In genomic region chr1:182614796-182615451, GRCh38 we compare ENCODE assay signal across 8 cellular contexts. TPM values are rescaled to one million over a fixed set of nuclear protein-coding genes. Genes with fewer than 3 reads are reported as not detected.
DNase-seq lines count a peak whose midpoint lies in the region; ATAC-seq, FAIRE-seq and TF ChIP-seq lines count a peak whose summit lies in the region.

No MANE protein-coding gene starts in this region.

- DNase-seq in Caki2 (ENCODE audit: low read depth) (peak; percentile 41), SKM-1 treated with dmso at 0.1 percent for 144 hours (lab: John Stamatoyannopoulos, UW; ENCODE audit: unreplicated experiment) (peak; percentile 82), amygdala (lab: John Stamatoyannopoulos, UW) (peak in 51 of 56 donors; percentile 22 to 78 (median 60)), left ventricle myocardium inferior (peak; percentile 84), posterior vena cava (ENCODE audit: low spot score) (peak; percentile 95), D721Med (ENCODE audit: insufficient read length, low spot score) (no peak)

- peak overlapping the region; percentile 71 for H3K4me3 ChIP-seq in left ventricle myocardium inferior

- intact Hi-C loops in left ventricle myocardium inferior (cut with micrococcal nuclease) = no loop called here
- intact Hi-C loops in posterior vena cava (cut with DNase I) = no loop called here

- H3K4me1 ChIP-seq in left ventricle myocardium inferior = peaks cover 37% of the 10 kb centered on the region

- H3K27me3 ChIP-seq in left ventricle myocardium inferior (ENCODE audit: low read depth) = no peaks in the 10 kb centered on the region

- in situ Hi-C loops in Caki2 (cut with HindIII; ENCODE audit: low pct_unique_long_range_greater_than_20kb, low sequenced_read_pairs) = no loop called here

- H3K9me3 ChIP-seq in left ventricle myocardium inferior (replicated peaks) = no peaks in the 10 kb centered on the region

- no peak for FAIRE-seq in D721Med (lab: Jason Lieb, UNC)

- TF ChIP-seq EP300 in Ishikawa (IDR thresholded peaks at IDR 0.05; ENCODE audit: borderline replicate concordance) = no peak

- no peaks in the 10 kb centered on the region for H3K36me3 ChIP-seq in left ventricle myocardium inferior

- no peak for TF ChIP-seq RAD21 in Ishikawa (IDR thresholded peaks at IDR 0.05; ENCODE audit: low read depth)

- H3K27ac ChIP-seq in left ventricle myocardium inferior (replicated peaks) = peak overlapping the region; percentile 98

- peak; percentile 37 for ATAC-seq in GM21381 (IDR thresholded peaks at IDR 0.05; ENCODE audit: unreplicated experiment)

- no peak for TF ChIP-seq CTCF in left ventricle myocardium inferior (IDR thresholded peaks at IDR 0.05; ENCODE audit: borderline replicate concordance)
- TF ChIP-seq CTCF in D721Med (IDR thresholded peaks at IDR 0.05; ENCODE audit: insufficient read depth, missing control alignments) = no peak

TF ChIP-seq in Ishikawa, 13 proteins besides CTCF, POLR2A, EP300 and RAD21:
- TF ChIP-seq CREB1 (IDR thresholded peaks at IDR 0.05; ENCODE audit: low read depth) (no peak), TAF1 (IDR thresholded peaks at IDR 0.05; ENCODE audit: low read depth) (no peak), USF1 (IDR thresholded peaks at IDR 0.05) (0 out of 2 replicates have a peak, but pooled peaks have one; percentile 10), YY1 (IDR thresholded peaks at IDR 0.05; ENCODE audit: low read depth) (0 out of 2 replicates have a peak, but pooled peaks have one; percentile 32), TEAD4 (IDR thresholded peaks at IDR 0.05) (peak; percentile 23; the same call in 1 of the 2 replicates), EGR1 (IDR thresholded peaks at IDR 0.05) (no peak), NFIC (IDR thresholded peaks at IDR 0.05) (peak; percentile 33; the same call in 1 of the 2 replicates), TCF12 (IDR thresholded peaks at IDR 0.05; ENCODE audit: low read depth) (0 out of 2 replicates have a peak, but pooled peaks have one; percentile 29), MAX (IDR thresholded peaks at IDR 0.05) (peak; percentile 80)
TF ChIP-seq in Ishikawa: peak in this region for 6.

RNA-seq across cellular contexts. Expression of gene RGS16, which starts 10.7 kb away (rescaled TPM):
- total RNA-seq in Caki2 (2014; rRNA removed; shearing (Covaris generic); ENCODE audit: low replicate concordance) = not detected in 2 replicates
- total RNA-seq in left ventricle myocardium inferior (0.88 TPM), posterior vena cava (1 to 10 TPM; 3.1 to 6.9 TPM)

RNA-seq across cellular contexts. Expression of gene RNASEL, which starts 25.9 kb away (rescaled TPM):
- 5.0 and 6.4 TPM in 2 replicates for total RNA-seq in Caki2 (2014; rRNA removed; shearing (Covaris generic); ENCODE audit: low replicate concordance)
- total RNA-seq in left ventricle myocardium inferior = 3.5 TPM
- total RNA-seq in posterior vena cava = 1 to 10 TPM; 5.1 to 9.2 TPM
